5 cellular contexts compared by ENCODE assay signal in genomic region chr15:81822587-81822986, GRCh38.
DNase-seq lines count a peak whose midpoint lies in the region; ATAC-seq, FAIRE-seq and TF ChIP-seq lines count a peak whose summit lies in the region.
"Not testable (repeated sequence)": the region's sequence is repeated elsewhere in the genome, so short reads cannot be mapped to it uniquely, and the experiment has no call there.

No MANE protein-coding gene starts in this region.

- H3K4me1 ChIP-seq in DOHH2 (ENCODE audit: control insufficient read depth, low read length), result peaks cover 46% of the 10 kb centered on the region
- H3K4me1 ChIP-seq in GM12878 (ENCODE audit: control insufficient read depth, insufficient read depth, low read length); K562 (replicated peaks in 1 of 2; ENCODE audit: control insufficient read depth in 2 of 2, insufficient read depth in 2 of 2, low read length in 2 of 2); endodermal cell (ENCODE audit: control insufficient read depth, insufficient read depth, low read length): not testable (repeated sequence)

- not testable (repeated sequence) for TF ChIP-seq RAD21 in GM12878 (IDR thresholded peaks at IDR 0.05; ENCODE audit: insufficient read depth, low read depth, low read length); K562 (CRISPR knock-in tag; conservative IDR thresholded peaks at IDR 0.05 in 1 of 2, IDR thresholded peaks at IDR 0.05 in 1 of 2)

- not testable (repeated sequence) for H2AFZ ChIP-seq in GM12878 (ENCODE audit: control insufficient read depth, low read depth, low read length); K562 (ENCODE audit: low read depth, low read length)

- H3K4me3 Mint-ChIP-seq in activated CD4-positive, alpha-beta T cell treated with anti-CD3 and anti-CD28 coated beads, Interleukin-2, amount 10 ng/mL, durations not matched to agents 24 days and 14 days; endodermal cell: not testable (repeated sequence)

- not testable (repeated sequence) for FAIRE-seq in GM12878 (lab: Jason Lieb, UNC); K562 (lab: Jason Lieb, UNC)

- H3K79me2 ChIP-seq in DOHH2 (ENCODE audit: control insufficient read depth, low read length); GM12878 (ENCODE audit: control insufficient read depth, insufficient read depth, low read length); K562 (ENCODE audit: control insufficient read depth, insufficient read depth, low read length): not testable (repeated sequence)

- H3K36me3 ChIP-seq in DOHH2 (ENCODE audit: control insufficient read depth, low read length); GM12878 (ENCODE audit: control insufficient read depth in 2 of 2, insufficient read depth in 2 of 2, low read length in 1 of 2); K562 (ENCODE audit: control insufficient read depth, insufficient read depth, low read length); endodermal cell (ENCODE audit: control insufficient read depth, insufficient read depth, low read length): not testable (repeated sequence)

- H3K27ac ChIP-seq in DOHH2 (ENCODE audit: low read depth, low read length); GM12878 (ENCODE audit: control insufficient read depth, insufficient read depth); K562 (ENCODE audit: extremely low read depth, low read depth, low read length); endodermal cell (ENCODE audit: low read depth, low read length): not testable (repeated sequence)

- not testable (repeated sequence) for ATAC-seq in GM12878, K562

- TF ChIP-seq POLR2A in GM12878 (IDR thresholded peaks at IDR 0.05; ENCODE audit: low read depth, low read length); K562 (conservative IDR thresholded peaks at IDR 0.05): not testable (repeated sequence)

- H3K9me3 Mint-ChIP-seq in activated CD4-positive, alpha-beta T cell treated with anti-CD3 and anti-CD28 coated beads, Interleukin-2, amount 10 ng/mL, durations not matched to agents 24 days and 14 days, result not testable (repeated sequence)
- peaks cover 15% of the 10 kb centered on the region for H3K9me3 Mint-ChIP-seq in endodermal cell

- not testable (repeated sequence) for H3K9me1 ChIP-seq in K562 (ENCODE audit: control insufficient read depth, insufficient read depth, low read length)

- H3K4me2 ChIP-seq in DOHH2 (ENCODE audit: low read length), result peak overlapping the region; percentile 31; the same call in 1 of the 2 replicates
- not testable (repeated sequence) for H3K4me2 ChIP-seq in GM12878 (ENCODE audit: control insufficient read depth, insufficient read depth); K562 (ENCODE audit: insufficient read depth, low read length)

- BruUV-seq in GM12878 (replicated peaks; lab: Mats Ljungman, UMichigan); K562 (replicated peaks; lab: Mats Ljungman, UMichigan): not testable (repeated sequence)

- H4K20me1 ChIP-seq in DOHH2 (ENCODE audit: control insufficient read depth, insufficient read depth, low read depth, low read length); GM12878 (ENCODE audit: control insufficient read depth, insufficient read depth); K562 (replicated peaks; ENCODE audit: control insufficient read depth, insufficient read depth, low read length): not testable (repeated sequence)

- POLR2A ChIA-PET in GM12878 (lab: Charles Lee); K562 (lab: Yijun Ruan, JAX): not testable (repeated sequence)

- H3F3A ChIP-seq in DOHH2 (ENCODE audit: control insufficient read depth, insufficient read depth), result peaks cover 11% of the 10 kb centered on the region

- H3K9me2 ChIP-seq in DOHH2 (replicated peaks; ENCODE audit: control insufficient read depth, low read length), result not testable (repeated sequence)

- not testable (repeated sequence) for TF ChIP-seq CTCF in DOHH2 (IDR thresholded peaks at IDR 0.05; ENCODE audit: low read depth, low read length, poor library complexity, severe bottlenecking); GM12878 (IDR thresholded peaks at IDR 0.05 in 2 of 3, conservative IDR thresholded peaks at IDR 0.05 in 1 of 3; ENCODE audit: control insufficient read depth in 2 of 3, extremely low read depth in 1 of 3, insufficient read depth in 1 of 3, low read depth in 3 of 3, low read length in 3 of 3); K562 (IDR thresholded peaks at IDR 0.05 in 2 of 3, conservative IDR thresholded peaks at IDR 0.05 in 1 of 3; ENCODE audit: insufficient read depth in 2 of 3, low read depth in 1 of 3, low read length in 3 of 3); endodermal cell (conservative IDR thresholded peaks at IDR 0.05)

- not testable (repeated sequence) for H3K9me3 ChIP-seq in DOHH2 (ENCODE audit: control insufficient read depth, insufficient read depth, low read length); GM12878 (replicated peaks; ENCODE audit: control insufficient read depth, insufficient read depth, low read length); K562 (replicated peaks; ENCODE audit: control insufficient read depth, insufficient read depth, low read depth, low read length); endodermal cell (ENCODE audit: control insufficient read depth, low read length)

- H3K36me3 Mint-ChIP-seq in activated CD4-positive, alpha-beta T cell treated with anti-CD3 and anti-CD28 coated beads, Interleukin-2, amount 10 ng/mL, durations not matched to agents 24 days and 14 days (ENCODE audit: low read depth); endodermal cell (ENCODE audit: low read depth): not testable (repeated sequence)

- not testable (repeated sequence) for H3K27ac Mint-ChIP-seq in activated CD4-positive, alpha-beta T cell treated with anti-CD3 and anti-CD28 coated beads, Interleukin-2, amount 10 ng/mL, durations not matched to agents 24 days and 14 days
- peak overlapping the region; percentile 20 for H3K27ac Mint-ChIP-seq in endodermal cell

- 53% methylated on average over 1 of the region's 1 CpG for WGBS in GM12878 (ENCODE audit: insufficient coverage, insufficient replicate concordance, low lambda C conversion rate, missing lambda C conversion rate)
- WGBS in K562 (ENCODE audit: insufficient coverage, low coverage, missing lambda C conversion rate), result 6% methylated on average over 1 of the region's 1 CpG
- WGBS in endodermal cell (ENCODE audit: insufficient coverage in 1 of 2, insufficient read length in 1 of 2), 2 experiments, result 90% methylated on average over 1 of the region's 1 CpG; no CpG with 5 or more reads in 1 of the 2 experiments

- not testable (repeated sequence) for H3K9ac ChIP-seq in GM12878 (ENCODE audit: control insufficient read depth, insufficient read depth, low read length); K562 (ENCODE audit: insufficient read depth in 1 of 2, low read depth in 2 of 2, low read length in 2 of 2); endodermal cell (ENCODE audit: extremely low read depth, low read length, poor library complexity, severe bottlenecking)

- H3K4me3 ChIP-seq in DOHH2 (ENCODE audit: low read length); GM12878; K562; endodermal cell (ENCODE audit: low read length): not testable (repeated sequence)

- DNase-seq in activated CD4-positive, alpha-beta T cell treated with anti-CD3 and anti-CD28 coated beads, Interleukin-2, amount 10 ng/mL, durations not matched to agents 24 days and 14 days, result peak; percentile 8
- not testable (repeated sequence) for DNase-seq in GM12878 (ENCODE audit: low read depth, low spot score); K562 (ENCODE audit: extremely low read depth in 1 of 4, low spot score in 3 of 4); endodermal cell

- not testable (repeated sequence) for H3K27me3 Mint-ChIP-seq in activated CD4-positive, alpha-beta T cell treated with anti-CD3 and anti-CD28 coated beads, Interleukin-2, amount 10 ng/mL, durations not matched to agents 24 days and 14 days; endodermal cell (ENCODE audit: insufficient read depth)

- not testable (repeated sequence) for H3K4me1 Mint-ChIP-seq in activated CD4-positive, alpha-beta T cell treated with anti-CD3 and anti-CD28 coated beads, Interleukin-2, amount 10 ng/mL, durations not matched to agents 24 days and 14 days
- H3K4me1 Mint-ChIP-seq in endodermal cell, result peaks cover 16% of the 10 kb centered on the region

- CTCF ChIA-PET in GM12878 (lab: Yijun Ruan, JAX); K562 (lab: Yijun Ruan, JAX; ENCODE audit: low intra/inter-chr PET ratio): not testable (repeated sequence)

- SMC1A ChIA-PET in GM12878 (lab: Charles Lee; ENCODE audit: uncharacterized antibody, unreplicated experiment), result not testable (repeated sequence)

- not testable (repeated sequence) for H3K27me3 ChIP-seq in DOHH2 (ENCODE audit: control insufficient read depth, low read length); GM12878 (replicated peaks in 1 of 2; ENCODE audit: control insufficient read depth in 2 of 2, insufficient read depth in 2 of 2, low read length in 1 of 2); K562 (ENCODE audit: control insufficient read depth in 2 of 2, insufficient read depth in 2 of 2, low read length in 2 of 2); endodermal cell (ENCODE audit: control insufficient read depth, insufficient read depth, low read length, poor library complexity, severe bottlenecking)

- TF ChIP-seq EP300 in GM12878 (IDR thresholded peaks at IDR 0.05; ENCODE audit: borderline replicate concordance in 1 of 2, control insufficient read depth in 1 of 2, low read depth in 2 of 2, low read length in 2 of 2); K562 (IDR thresholded peaks at IDR 0.05; ENCODE audit: low read length): not testable (repeated sequence)

- RAD21 ChIA-PET in GM12878 (lab: Charles Lee; ENCODE audit: unreplicated experiment), result not testable (repeated sequence)

- intact Hi-C loops in activated CD4-positive, alpha-beta T cell treated with anti-CD3 and anti-CD28 coated beads, Interleukin-2, amount 10 ng/mL, durations not matched to agents 24 days and 14 days (cut with micrococcal nuclease); GM12878 (cut with micrococcal nuclease; ENCODE audit: unreplicated experiment); K562 (cut with micrococcal nuclease): not testable (repeated sequence)

- in situ Hi-C loops in GM12878 (cut with MboI); K562 (cut with MboI): not testable (repeated sequence)
